ENCODE assay signal across 8 cellular contexts in genomic region chr1:92584810-92585209, GRCh38.
DNase-seq lines count a peak whose midpoint lies in the region; ATAC-seq, FAIRE-seq and TF ChIP-seq lines count a peak whose summit lies in the region.
"Not testable (repeated sequence)": the region's sequence is repeated elsewhere in the genome, so short reads cannot be mapped to it uniquely, and the experiment has no call there.

No MANE protein-coding gene starts in this region.

- peak; percentile 14 for ATAC-seq in GM18502 (IDR thresholded peaks at IDR 0.05; ENCODE audit: poor library complexity, unreplicated experiment)
- ATAC-seq in HG02642 (IDR thresholded peaks at IDR 0.05; ENCODE audit: poor library complexity, unreplicated experiment) = peak; percentile 8
- not testable (repeated sequence) for ATAC-seq in IMR-90 (ENCODE audit: low read depth); natural killer cell; stimulated activated naive CD8-positive, alpha-beta T cell treated with anti-CD3 and anti-CD28 coated beads, Interleukin-15, Interleukin-2, amounts not matched to agents 100 U/mL and 50 U/mL, for 24 hours
- peak; percentile 35 for ATAC-seq in GM12878

- not testable (repeated sequence) for H3K36me3 ChIP-seq in IMR-90 (ENCODE audit: control insufficient read depth, insufficient read depth, low read length); GM12878 (ENCODE audit: control insufficient read depth in 2 of 2, insufficient read depth in 2 of 2, low read length in 1 of 2)

- 100% methylated on average over 1 of the region's 5 CpGs; no CpG with 5 or more reads in 1 of the 2 experiments for WGBS in IMR-90 (ENCODE audit: extremely low coverage in 2 of 2, insufficient read length in 1 of 2), 2 experiments
- 34% methylated on average over 5 of the region's 5 CpGs for WGBS in GM12878 (ENCODE audit: insufficient coverage, insufficient replicate concordance, low lambda C conversion rate, missing lambda C conversion rate)

- H3K79me1 ChIP-seq in IMR-90 (ENCODE audit: low read depth in 1 of 2, low read length in 2 of 2) = not testable (repeated sequence)

- H4K20me1 ChIP-seq in IMR-90 (ENCODE audit: insufficient read depth, low read length); GM12878 (ENCODE audit: control insufficient read depth, insufficient read depth): not testable (repeated sequence)

- not testable (repeated sequence) for H2BK15ac ChIP-seq in IMR-90 (ENCODE audit: low read depth, low read length)

- H4K8ac ChIP-seq in IMR-90 (ENCODE audit: low read depth in 2 of 2, low read length in 2 of 2) = not testable (repeated sequence)

- BruUV-seq in IMR-90 (replicated peaks; lab: Mats Ljungman, UMichigan); GM12878 (replicated peaks; lab: Mats Ljungman, UMichigan): not testable (repeated sequence)

- DNase-seq in IMR-90; activated CD4-positive, alpha-beta T cell treated with anti-CD3 and anti-CD28 coated beads, Interleukin-2, amount 10 ng/mL, durations not matched to agents 24 days and 14 days; activated T-helper 1 cell treated with anti-CD3 and anti-CD28 coated beads, Interleukin-12 subunit alpha, Interleukin-12 subunit beta, Interleukin-2, Interleukin-4 antibody, amounts not matched to agents 30 ng/mL and 10 ng/mL and 1 ng/mL, durations not matched to agents 14 hours and 24 hours and 36 hours (ENCODE audit: low spot score); GM12878 (ENCODE audit: low read depth, low spot score); natural killer cell: not testable (repeated sequence)
- DNase-seq in stimulated activated naive CD8-positive, alpha-beta T cell treated with anti-CD3 and anti-CD28 coated beads, Interleukin-15, Interleukin-2, amounts not matched to agents 100 U/mL and 50 U/mL, for 24 hours = peak; percentile 28

- peaks cover 17% of the 10 kb centered on the region for H3K36me3 Mint-ChIP-seq in activated CD4-positive, alpha-beta T cell treated with anti-CD3 and anti-CD28 coated beads, Interleukin-2, amount 10 ng/mL, durations not matched to agents 24 days and 14 days (ENCODE audit: low read depth)
- peaks cover 20% of the 10 kb centered on the region for H3K36me3 Mint-ChIP-seq in activated T-helper 1 cell treated with anti-CD3 and anti-CD28 coated beads, Interleukin-12 subunit alpha, Interleukin-12 subunit beta, Interleukin-2, Interleukin-4 antibody, amounts not matched to agents 30 ng/mL and 10 ng/mL and 1 ng/mL, durations not matched to agents 14 hours and 24 hours and 36 hours (ENCODE audit: low read depth)
- H3K36me3 Mint-ChIP-seq in natural killer cell = not testable (repeated sequence)

- intact Hi-C loops in IMR-90 (cut with micrococcal nuclease) = not testable (repeated sequence)
- intact Hi-C loops in activated CD4-positive, alpha-beta T cell treated with anti-CD3 and anti-CD28 coated beads, Interleukin-2, amount 10 ng/mL, durations not matched to agents 24 days and 14 days (cut with micrococcal nuclease) = loop anchor here (1.0 to 10.0 kb wide), 8 partner anchors 14 to 1030 kb away; partner anchors contain the start of gene GFI1
- intact Hi-C loops in activated T-helper 1 cell treated with anti-CD3 and anti-CD28 coated beads, Interleukin-12 subunit alpha, Interleukin-12 subunit beta, Interleukin-2, Interleukin-4 antibody, amounts not matched to agents 30 ng/mL and 10 ng/mL and 1 ng/mL, durations not matched to agents 14 hours and 24 hours and 36 hours (cut with micrococcal nuclease) = loop anchor here (1.0 to 10.0 kb wide), 9 partner anchors 14 to 830 kb away; partner anchors contain the start of genes CCDC18, GFI1 and TMED5
- intact Hi-C loops in GM12878 (cut with micrococcal nuclease; ENCODE audit: unreplicated experiment) = loop anchor here (1.0 to 5.0 kb wide), 4 partner anchors 22 to 188 kb away; no protein-coding TSS in a partner anchor
- intact Hi-C loops in natural killer cell (cut with micrococcal nuclease) = loop anchor here (1.0 to 2.0 kb wide), 4 partner anchors 47 to 269 kb away; no protein-coding TSS in a partner anchor

- not testable (repeated sequence) for H3K4me3 ChIP-seq in IMR-90 (ENCODE audit: insufficient read depth, low read depth, low read length); GM12878

- RAD21 ChIA-PET in GM12878 (lab: Charles Lee; ENCODE audit: unreplicated experiment) = interaction anchor here (1.1 to 2.9 kb wide), 2 partner anchors 12 to 47 kb away, joined by 3 to 23 read pairs; no protein-coding TSS in a partner anchor

- not testable (repeated sequence) for H3K23ac ChIP-seq in IMR-90 (ENCODE audit: low read depth, low read length)

- H3K9me3 ChIP-seq in IMR-90 (ENCODE audit: control insufficient read depth, insufficient read depth, low read length); GM12878 (replicated peaks; ENCODE audit: control insufficient read depth, insufficient read depth, low read length): not testable (repeated sequence)

- CTCF ChIA-PET in IMR-90 (lab: Yijun Ruan, JAX) = interaction anchor here (0.6 kb wide), 1 partner anchor 542 kb away, joined by 3 read pairs; no protein-coding TSS in a partner anchor
- CTCF ChIA-PET in GM12878 (lab: Yijun Ruan, JAX) = interaction anchor here (1.0 to 2.0 kb wide), 4 partner anchors 12 to 102 kb away, joined by 3 to 7 read pairs (median 4); partner anchors contain the start of gene GFI1

- not testable (repeated sequence) for H2BK20ac ChIP-seq in IMR-90 (ENCODE audit: low read depth, low read length)

- not testable (repeated sequence) for H3K56ac ChIP-seq in IMR-90 (ENCODE audit: extremely low read depth, insufficient read depth, low read length)

- H3K27ac Mint-ChIP-seq in activated CD4-positive, alpha-beta T cell treated with anti-CD3 and anti-CD28 coated beads, Interleukin-2, amount 10 ng/mL, durations not matched to agents 24 days and 14 days = peak overlapping the region; percentile 92
- peak overlapping the region; percentile 91 for H3K27ac Mint-ChIP-seq in activated T-helper 1 cell treated with anti-CD3 and anti-CD28 coated beads, Interleukin-12 subunit alpha, Interleukin-12 subunit beta, Interleukin-2, Interleukin-4 antibody, amounts not matched to agents 30 ng/mL and 10 ng/mL and 1 ng/mL, durations not matched to agents 14 hours and 24 hours and 36 hours
- peak overlapping the region; percentile 86 to 88 for H3K27ac Mint-ChIP-seq in natural killer cell

- not testable (repeated sequence) for H3K27ac ChIP-seq in IMR-90 (ENCODE audit: insufficient read depth, low read length)
- H3K27ac ChIP-seq in GM12878 (ENCODE audit: control insufficient read depth, insufficient read depth) = peak overlapping the region; percentile 73

- not testable (repeated sequence) for TF ChIP-seq POLR2A in IMR-90 (IDR thresholded peaks at IDR 0.05; ENCODE audit: low read depth, low read length); GM12878 (IDR thresholded peaks at IDR 0.05; ENCODE audit: low read depth, low read length)

- peaks cover 48% of the 10 kb centered on the region for H3K4me1 Mint-ChIP-seq in activated CD4-positive, alpha-beta T cell treated with anti-CD3 and anti-CD28 coated beads, Interleukin-2, amount 10 ng/mL, durations not matched to agents 24 days and 14 days
- H3K4me1 Mint-ChIP-seq in activated T-helper 1 cell treated with anti-CD3 and anti-CD28 coated beads, Interleukin-12 subunit alpha, Interleukin-12 subunit beta, Interleukin-2, Interleukin-4 antibody, amounts not matched to agents 30 ng/mL and 10 ng/mL and 1 ng/mL, durations not matched to agents 14 hours and 24 hours and 36 hours (ENCODE audit: low read depth) = peaks cover 73% of the 10 kb centered on the region
- peaks cover 20% of the 10 kb centered on the region in 2 donors for H3K4me1 Mint-ChIP-seq in natural killer cell

- TF ChIP-seq CTCF in IMR-90 (conservative IDR thresholded peaks at IDR 0.05; ENCODE audit: low read depth, low read length); GM12878 (IDR thresholded peaks at IDR 0.05 in 2 of 3, conservative IDR thresholded peaks at IDR 0.05 in 1 of 3; ENCODE audit: control insufficient read depth in 2 of 3, extremely low read depth in 1 of 3, insufficient read depth in 1 of 3, low read depth in 3 of 3, low read length in 3 of 3); natural killer cell (IDR thresholded peaks at IDR 0.05): not testable (repeated sequence)

- not testable (repeated sequence) for H3K9me3 Mint-ChIP-seq in activated CD4-positive, alpha-beta T cell treated with anti-CD3 and anti-CD28 coated beads, Interleukin-2, amount 10 ng/mL, durations not matched to agents 24 days and 14 days; natural killer cell
- peaks cover 14% of the 10 kb centered on the region for H3K9me3 Mint-ChIP-seq in activated T-helper 1 cell treated with anti-CD3 and anti-CD28 coated beads, Interleukin-12 subunit alpha, Interleukin-12 subunit beta, Interleukin-2, Interleukin-4 antibody, amounts not matched to agents 30 ng/mL and 10 ng/mL and 1 ng/mL, durations not matched to agents 14 hours and 24 hours and 36 hours

- not testable (repeated sequence) for H4K5ac ChIP-seq in IMR-90 (ENCODE audit: low read depth, low read length)

- H3K14ac ChIP-seq in IMR-90 (replicated peaks; ENCODE audit: low read depth, low read length) = not testable (repeated sequence)

- H4K91ac ChIP-seq in IMR-90 (ENCODE audit: insufficient read depth, low read depth, low read length) = not testable (repeated sequence)

- not testable (repeated sequence) for H3K27me3 ChIP-seq in IMR-90 (ENCODE audit: control insufficient read depth, insufficient read depth, low read length); GM12878 (replicated peaks in 1 of 2; ENCODE audit: control insufficient read depth in 2 of 2, insufficient read depth in 2 of 2, low read length in 1 of 2)

- 0 out of 2 replicates have a peak overlapping the region, but pooled peaks have one; percentile 75 for H2AK5ac ChIP-seq in IMR-90 (ENCODE audit: low read depth, low read length)

- H3K4me3 Mint-ChIP-seq in activated CD4-positive, alpha-beta T cell treated with anti-CD3 and anti-CD28 coated beads, Interleukin-2, amount 10 ng/mL, durations not matched to agents 24 days and 14 days = peak overlapping the region; percentile 74
- peak overlapping the region; percentile 62 for H3K4me3 Mint-ChIP-seq in activated T-helper 1 cell treated with anti-CD3 and anti-CD28 coated beads, Interleukin-12 subunit alpha, Interleukin-12 subunit beta, Interleukin-2, Interleukin-4 antibody, amounts not matched to agents 30 ng/mL and 10 ng/mL and 1 ng/mL, durations not matched to agents 14 hours and 24 hours and 36 hours
- not testable (repeated sequence) for H3K4me3 Mint-ChIP-seq in natural killer cell

- H2BK5ac ChIP-seq in IMR-90 (ENCODE audit: low read depth, low read length, poor library complexity, severe bottlenecking) = peak overlapping the region; percentile 79

- POLR2A ChIA-PET in IMR-90 (lab: Charles Lee; ENCODE audit: unreplicated experiment) = not testable (repeated sequence)
- POLR2A ChIA-PET in GM12878 (lab: Charles Lee) = interaction anchor here (0.7 to 2.5 kb wide), 4 partner anchors 8 to 100 kb away, joined by 3 to 11 read pairs (median 6); no protein-coding TSS in a partner anchor

- H3K27me3 Mint-ChIP-seq in activated CD4-positive, alpha-beta T cell treated with anti-CD3 and anti-CD28 coated beads, Interleukin-2, amount 10 ng/mL, durations not matched to agents 24 days and 14 days; activated T-helper 1 cell treated with anti-CD3 and anti-CD28 coated beads, Interleukin-12 subunit alpha, Interleukin-12 subunit beta, Interleukin-2, Interleukin-4 antibody, amounts not matched to agents 30 ng/mL and 10 ng/mL and 1 ng/mL, durations not matched to agents 14 hours and 24 hours and 36 hours (ENCODE audit: insufficient read depth); natural killer cell (ENCODE audit: low read depth in 2 of 2): not testable (repeated sequence)

- H2BK120ac ChIP-seq in IMR-90 (ENCODE audit: low read depth, low read length) = not testable (repeated sequence)

- not testable (repeated sequence) for H3K9ac ChIP-seq in IMR-90 (ENCODE audit: low read depth, low read length); GM12878 (ENCODE audit: control insufficient read depth, insufficient read depth, low read length)

- H3K79me2 ChIP-seq in GM12878 (ENCODE audit: control insufficient read depth, insufficient read depth, low read length) = not testable (repeated sequence)

- not testable (repeated sequence) for H3K4me2 ChIP-seq in IMR-90 (ENCODE audit: low read depth, low read length)
- H3K4me2 ChIP-seq in GM12878 (ENCODE audit: control insufficient read depth, insufficient read depth) = peak overlapping the region; percentile 53

- not testable (repeated sequence) for H3K4me1 ChIP-seq in IMR-90 (ENCODE audit: control insufficient read depth, insufficient read depth, low read length); GM12878 (ENCODE audit: control insufficient read depth, insufficient read depth, low read length)

- H2AFZ ChIP-seq in IMR-90 (replicated peaks; ENCODE audit: low read length, poor library complexity); GM12878 (ENCODE audit: control insufficient read depth, low read depth, low read length): not testable (repeated sequence)

- H3K18ac ChIP-seq in IMR-90 (ENCODE audit: low read depth, low read length) = not testable (repeated sequence)

- not testable (repeated sequence) for H2AK9ac ChIP-seq in IMR-90 (replicated peaks; ENCODE audit: low read depth, low read length, poor library complexity)

- in situ Hi-C loops in IMR-90 (cut with MboI; ENCODE audit: low sequenced_read_pairs) = not testable (repeated sequence)
- in situ Hi-C loops in GM12878 (cut with MboI) = loop anchor here (5.0 kb wide), 1 partner anchor 103 kb away; no protein-coding TSS in a partner anchor

- not testable (repeated sequence) for TF ChIP-seq RAD21 in IMR-90 (IDR thresholded peaks at IDR 0.05; ENCODE audit: low read length); GM12878 (IDR thresholded peaks at IDR 0.05; ENCODE audit: insufficient read depth, low read depth, low read length)

- not testable (repeated sequence) for H3K9me1 ChIP-seq in IMR-90 (ENCODE audit: insufficient read depth, low read length)

- FAIRE-seq in GM12878 (lab: Jason Lieb, UNC) = not testable (repeated sequence)

- not testable (repeated sequence) for TF ChIP-seq EP300 in GM12878 (IDR thresholded peaks at IDR 0.05; ENCODE audit: borderline replicate concordance in 1 of 2, control insufficient read depth in 1 of 2, low read depth in 2 of 2, low read length in 2 of 2)

- SMC1A ChIA-PET in GM12878 (lab: Charles Lee; ENCODE audit: uncharacterized antibody, unreplicated experiment) = interaction anchor here (1.0 to 2.6 kb wide), 8 partner anchors 12 to 274 kb away, joined by 3 to 15 read pairs (median 6); no protein-coding TSS in a partner anchor

- not testable (repeated sequence) for H3K4ac ChIP-seq in IMR-90 (ENCODE audit: low read depth, low read length)

- dilution Hi-C loops in IMR-90 (cut with HindIII; ENCODE audit: low sequenced_read_pairs, unreplicated experiment) = not testable (repeated sequence)
